In genomic region chr1:1230656-1231399, GRCh38 we compare ENCODE assay signal across 8 cellular contexts. TPM values are rescaled to one million over a fixed set of nuclear protein-coding genes. Genes with fewer than 3 reads are reported as not detected.
DNase-seq lines count a peak whose midpoint lies in the region; ATAC-seq, FAIRE-seq and TF ChIP-seq lines count a peak whose summit lies in the region.

No MANE protein-coding gene starts in this region.

- H3K4me3 ChIP-seq in hepatocyte: peak overlapping the region; percentile 86
- peak overlapping the region; percentile 81 to 91 for H3K4me3 ChIP-seq in small intestine (ENCODE audit: low read depth in 1 of 2, low read length in 2 of 2)

- H4K20me1 ChIP-seq in hepatocyte (ENCODE audit: insufficient read depth, poor library complexity, severe bottlenecking): peaks cover 28% of the 10 kb centered on the region

- peak overlapping the region; percentile 47 for H2AFZ ChIP-seq in hepatocyte

- peak overlapping the region; percentile 91 for H3K4me2 ChIP-seq in hepatocyte

- H3K36me3 ChIP-seq in hepatocyte (replicated peaks; ENCODE audit: insufficient read depth, low read depth): no peaks in the 10 kb centered on the region
- H3K36me3 ChIP-seq in small intestine (ENCODE audit: control insufficient read depth in 2 of 2, insufficient read depth in 2 of 2, low read length in 2 of 2): peaks cover 10 to 14% of the 10 kb centered on the region in 2 donors

- H3K27ac ChIP-seq in hepatocyte (peak overlapping the region; percentile 95), small intestine (ENCODE audit: low read depth in 1 of 2, low read length in 1 of 2) (peak overlapping the region; percentile 87 to 97)

- FAIRE-seq in small intestine (lab: Jason Lieb, UNC): no peak

- H3K9me2 ChIP-seq in hepatocyte (replicated peaks; ENCODE audit: insufficient read depth): no peaks in the 10 kb centered on the region

- H3K79me2 ChIP-seq in hepatocyte: peaks cover 72% of the 10 kb centered on the region

- no peak for ATAC-seq in activated naive CD4-positive, alpha-beta T cell treated with anti-CD3 and anti-CD28 coated beads, Interleukin-2, amount 50 U/mL, for 72 hours
- no peak for ATAC-seq in GM19463 (IDR thresholded peaks at IDR 0.05; ENCODE audit: unreplicated experiment)
- no peak for ATAC-seq in HG03196 (IDR thresholded peaks at IDR 0.05; ENCODE audit: unreplicated experiment)

- H3K4me3 Mint-ChIP-seq in IgD-negative memory B cell: peak overlapping the region; percentile 91 to 97 (median 95)

- no peaks in the 10 kb centered on the region for H3K36me3 Mint-ChIP-seq in IgD-negative memory B cell
- peaks cover 29 to 37% of the 10 kb centered on the region in 2 donors for H3K36me3 Mint-ChIP-seq in activated naive CD4-positive, alpha-beta T cell treated with anti-CD3 and anti-CD28 coated beads, Interleukin-2, amount 50 U/mL, for 72 hours

- DNase-seq in EL (peak; percentile 72), hepatocyte (ENCODE audit: low spot score) (peak; percentile 81), small intestine (peak; percentile 94), occipital lobe (lab: John Stamatoyannopoulos, UW) (no peak)
- no peak for DNase-seq in activated naive CD4-positive, alpha-beta T cell treated with anti-CD3 and anti-CD28 coated beads, Interleukin-2, amount 50 U/mL, for 72 hours (ENCODE audit: low spot score in 2 of 2)

- H3K9me3 ChIP-seq in hepatocyte (ENCODE audit: low read depth): no peaks in the 10 kb centered on the region
- H3K9me3 ChIP-seq in small intestine (ENCODE audit: control insufficient read depth, low read depth): no peaks in the 10 kb centered on the region

- no peaks in the 10 kb centered on the region for H3K9me3 Mint-ChIP-seq in IgD-negative memory B cell
- peaks cover 0 to 4% of the 10 kb centered on the region in 2 donors for H3K9me3 Mint-ChIP-seq in activated naive CD4-positive, alpha-beta T cell treated with anti-CD3 and anti-CD28 coated beads, Interleukin-2, amount 50 U/mL, for 72 hours

- H3K4me1 ChIP-seq in hepatocyte (ENCODE audit: insufficient read depth): peaks cover 18% of the 10 kb centered on the region
- H3K4me1 ChIP-seq in small intestine (ENCODE audit: control insufficient read depth in 2 of 2, insufficient read depth in 1 of 2, low read depth in 1 of 2, low read length in 1 of 2): peaks cover 5 to 7% of the 10 kb centered on the region in 2 donors

- no peaks in the 10 kb centered on the region for H3K27me3 ChIP-seq in hepatocyte
- no peaks in the 10 kb centered on the region for H3K27me3 ChIP-seq in small intestine (ENCODE audit: control insufficient read depth in 2 of 2, insufficient read depth in 2 of 2, low read length in 2 of 2)

- TF ChIP-seq CTCF in hepatocyte (IDR thresholded peaks at IDR 0.05; ENCODE audit: poor library complexity): peak; percentile 26

- H3K4me1 Mint-ChIP-seq in IgD-negative memory B cell: peaks cover 3 to 20% (median 19%) of the 10 kb centered on the region in 3 donors

- H3K27ac Mint-ChIP-seq in IgD-negative memory B cell: peak overlapping the region; percentile 86 to 93 (median 93)
- H3K27ac Mint-ChIP-seq in activated naive CD4-positive, alpha-beta T cell treated with anti-CD3 and anti-CD28 coated beads, Interleukin-2, amount 50 U/mL, for 72 hours: peak overlapping the region; percentile 93 to 98

- 22% methylated on average over 24 of the region's 24 CpGs for WGBS in hepatocyte (ENCODE audit: low lambda C conversion rate, missing lambda C conversion rate)
- whole genome bisulfite sequencing in small intestine, 3 donors: 5 to 11% (median 6%) methylated on average over 24 of the region's 24 CpGs

- no peaks in the 10 kb centered on the region for H3K27me3 Mint-ChIP-seq in IgD-negative memory B cell

RNA-seq across cellular contexts. Expression of gene SDF4, which starts 1.0 kb away (rescaled TPM):
- 121 TPM for polyA plus RNA-seq in IgD-negative memory B cell
- total RNA-seq in activated naive CD4-positive, alpha-beta T cell treated with anti-CD3 and anti-CD28 coated beads, Interleukin-2, amount 50 U/mL, for 72 hours: 100 to 1,000 TPM in 1 of 2 donors, 10 to 100 TPM in 1; 68.4 to 144 TPM
- total RNA-seq in hepatocyte: 110 and 156 TPM in 2 replicates
- polyA plus RNA-seq in hepatocyte: 296 and 311 TPM in 2 replicates
- 100 to 1,000 TPM in 2 of 3 donors, 10 to 100 TPM in 1; 91.2 to 170 (median 132) TPM for polyA plus RNA-seq in small intestine
- total RNA-seq in occipital lobe: 18.4 TPM

RNA-seq across cellular contexts. Expression of gene B3GALT6, which starts 1.2 kb away (rescaled TPM):
- polyA plus RNA-seq in IgD-negative memory B cell (5.6 TPM), hepatocyte (36.3 and 36.9 TPM in 2 replicates), small intestine (10 to 100 TPM in 1 of 3 donors, 1 to 10 TPM in 2; 2.7 to 10.2 (median 3.5) TPM)
- 10 to 100 TPM in 1 of 2 donors, 1 to 10 TPM in 1; 9.0 to 12.5 TPM for total RNA-seq in activated naive CD4-positive, alpha-beta T cell treated with anti-CD3 and anti-CD28 coated beads, Interleukin-2, amount 50 U/mL, for 72 hours
- total RNA-seq in hepatocyte (28.8 and 28.9 TPM in 2 replicates), occipital lobe (27.1 TPM)

RNA-seq across cellular contexts. Expression of gene C1QTNF12, which starts 15.7 kb away (rescaled TPM):
- polyA plus RNA-seq in IgD-negative memory B cell (0.88 TPM), hepatocyte (5.2 and 6.6 TPM in 2 replicates), small intestine (100 to 1,000 TPM in 2 of 3 donors, 10 to 100 TPM in 1; 10.6 to 203 (median 157) TPM)
- total RNA-seq in activated naive CD4-positive, alpha-beta T cell treated with anti-CD3 and anti-CD28 coated beads, Interleukin-2, amount 50 U/mL, for 72 hours: 10 to 100 TPM in 1 of 2 donors, 1 to 10 TPM in 1; 4.0 to 17.7 TPM
- total RNA-seq in hepatocyte (3.8 and 4.1 TPM in 2 replicates), occipital lobe (not detected)

RNA-seq across cellular contexts. Expression of gene TNFRSF4, which starts 16.9 kb away (rescaled TPM):
- polyA plus RNA-seq in IgD-negative memory B cell: not detected
- total RNA-seq in activated naive CD4-positive, alpha-beta T cell treated with anti-CD3 and anti-CD28 coated beads, Interleukin-2, amount 50 U/mL, for 72 hours: 100 to 1,000 TPM; 166 to 176 TPM
- total RNA-seq in hepatocyte: 0.28 TPM in 1 of 2 replicates, not detected in the other
- 0.34 TPM in 1 of 2 replicates, not detected in the other for polyA plus RNA-seq in hepatocyte
- 1 to 10 TPM in 2 of 3 donors, not detected in 1; 3.1 to 3.5 TPM for polyA plus RNA-seq in small intestine
- not detected for total RNA-seq in occipital lobe

RNA-seq across cellular contexts. Expression of gene TNFRSF18, which starts 24.4 kb away (rescaled TPM):
- polyA plus RNA-seq in IgD-negative memory B cell (3.5 TPM), hepatocyte (0.86 and 1.3 TPM in 2 replicates), small intestine (1 to 10 TPM in 2 of 3 donors, not detected in 1; 1.8 to 5.9 TPM)
- 100 to 1,000 TPM in 1 of 2 donors, 10 to 100 TPM in 1; 43.6 to 250 TPM for total RNA-seq in activated naive CD4-positive, alpha-beta T cell treated with anti-CD3 and anti-CD28 coated beads, Interleukin-2, amount 50 U/mL, for 72 hours
- total RNA-seq in hepatocyte (not detected in 2 replicates), occipital lobe (not detected)

Comparison
In these comparisons a context has a peak if more than half of its experiments do, and no peak if none do; other contexts are left out.
1. DNase-seq: peak in EL (single experiment), hepatocyte (single experiment) and small intestine (single experiment); none in activated naive CD4-positive, alpha-beta T cell treated with anti-CD3 and anti-CD28 coated beads, Interleukin-2, amount 50 U/mL, for 72 hours (0 of 2) and occipital lobe (single experiment).